ENCODE assay signal across 2 cellular contexts in genomic region chr22:33274214-33274828, GRCh38.
TF ChIP-seq lines count a peak whose summit lies in the region.

No MANE protein-coding gene starts in this region.

TF ChIP-seq in SK-N-SH, 30 proteins besides CTCF, POLR2A, EP300 and RAD21 (continued from another document):
- TF ChIP-seq PBX3 (IDR thresholded peaks at IDR 0.05) (no peak), JUND (IDR thresholded peaks at IDR 0.05) (no peak)
- TF ChIP-seq, protein P1, sequence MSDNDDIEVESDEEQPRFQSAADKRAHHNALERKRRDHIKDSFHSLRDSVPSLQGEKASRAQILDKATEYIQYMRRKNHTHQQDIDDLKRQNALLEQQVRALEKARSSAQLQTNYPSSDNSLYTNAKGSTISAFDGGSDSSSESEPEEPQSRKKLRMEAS (IDR thresholded peaks at IDR 0.05; ENCODE audit: low read depth) = no peak

TF ChIP-seq in SK-N-SH treated with all-trans-retinoic acid at 6 μM for 48 hours, 23 proteins besides CTCF, POLR2A, EP300 and RAD21 (continued from another document):
- no peak for TF ChIP-seq POU6F1 (CRISPR knock-in tag; IDR thresholded peaks at IDR 0.05; ENCODE audit: borderline replicate concordance, low read depth)
- TF ChIP-seq ISL1 (CRISPR knock-in tag; IDR thresholded peaks at IDR 0.05) = no peak
- TF ChIP-seq, protein P2, sequence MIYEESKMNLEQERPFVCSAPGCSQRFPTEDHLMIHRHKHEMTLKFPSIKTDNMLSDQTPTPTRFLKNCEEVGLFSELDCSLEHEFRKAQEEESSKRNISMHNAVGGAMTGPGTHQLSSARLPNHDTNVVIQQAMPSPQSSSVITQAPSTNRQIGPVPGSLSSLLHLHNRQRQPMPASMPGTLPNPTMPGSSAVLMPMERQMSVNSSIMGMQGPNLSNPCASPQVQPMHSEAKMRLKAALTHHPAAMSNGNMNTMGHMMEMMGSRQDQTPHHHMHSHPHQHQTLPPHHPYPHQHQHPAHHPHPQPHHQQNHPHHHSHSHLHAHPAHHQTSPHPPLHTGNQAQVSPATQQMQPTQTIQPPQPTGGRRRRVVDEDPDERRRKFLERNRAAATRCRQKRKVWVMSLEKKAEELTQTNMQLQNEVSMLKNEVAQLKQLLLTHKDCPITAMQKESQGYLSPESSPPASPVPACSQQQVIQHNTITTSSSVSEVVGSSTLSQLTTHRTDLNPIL (CRISPR knock-in tag; IDR thresholded peaks at IDR 0.05; ENCODE audit: low read depth) = no peak
- no peak for TF ChIP-seq TCF4 (CRISPR knock-in tag; IDR thresholded peaks at IDR 0.05; ENCODE audit: borderline replicate concordance)
- TF ChIP-seq ARNTL (CRISPR knock-in tag; IDR thresholded peaks at IDR 0.05; ENCODE audit: borderline replicate concordance, low read depth) = no peak
